8 cellular contexts compared by ENCODE assay signal in genomic region chr2:159968282-159968900, GRCh38.
DNase-seq lines count a peak whose midpoint lies in the region; ATAC-seq, FAIRE-seq and TF ChIP-seq lines count a peak whose summit lies in the region.

No MANE protein-coding gene starts in this region.

- H3K9me3 ChIP-seq in GM12878 (replicated peaks; ENCODE audit: control insufficient read depth, insufficient read depth, low read length), result no peaks in the 10 kb centered on the region

- H3K4me1 ChIP-seq in GM12878 (ENCODE audit: control insufficient read depth, insufficient read depth, low read length), result peaks cover 4% of the 10 kb centered on the region; the same call in 1 of the 2 replicates

- no peaks in the 10 kb centered on the region for H4K20me1 ChIP-seq in GM12878 (ENCODE audit: control insufficient read depth, insufficient read depth)

- in situ Hi-C loops in GM12878 (cut with MboI), result no loop called here

- CTCF ChIA-PET in GM12878 (lab: Yijun Ruan, JAX), result interaction anchor here (0.6 to 5.0 kb wide), 54 partner anchors 9 to 1214 kb away, joined by 3 to 27 read pairs (median 4); no protein-coding TSS in a partner anchor

- POLR2A ChIA-PET in GM12878 (lab: Charles Lee), result interaction anchor here (0.6 to 1.0 kb wide), 4 partner anchors 9 to 364 kb away, joined by 3 read pairs; no protein-coding TSS in a partner anchor

- BruUV-seq in GM12878 (replicated peaks; lab: Mats Ljungman, UMichigan), result no TSS peak

- no peaks in the 10 kb centered on the region for H3K79me2 ChIP-seq in GM12878 (ENCODE audit: control insufficient read depth, insufficient read depth, low read length)

- no peak overlapping the region for H3K9ac ChIP-seq in GM12878 (ENCODE audit: control insufficient read depth, insufficient read depth, low read length)

- SMC1A ChIA-PET in GM12878 (lab: Charles Lee; ENCODE audit: uncharacterized antibody, unreplicated experiment), result interaction anchor here (0.6 to 1.7 kb wide), 34 partner anchors 9 to 1066 kb away, joined by 3 to 15 read pairs (median 4); partner anchors contain the start of gene MARCHF7

- H3K4me3 ChIP-seq in GM12878, result no peak overlapping the region

- no peak overlapping the region for H2AFZ ChIP-seq in GM12878 (ENCODE audit: control insufficient read depth, low read depth, low read length)

- H3K4me2 ChIP-seq in GM12878 (ENCODE audit: control insufficient read depth, insufficient read depth), result no peak overlapping the region

- no peak overlapping the region for H3K27ac ChIP-seq in GM12878 (ENCODE audit: control insufficient read depth, insufficient read depth)

- TF ChIP-seq EP300 in GM12878 (IDR thresholded peaks at IDR 0.05; ENCODE audit: borderline replicate concordance in 1 of 2, control insufficient read depth in 1 of 2, low read depth in 2 of 2, low read length in 2 of 2), result no peak

- TF ChIP-seq CTCF in GM12878 (IDR thresholded peaks at IDR 0.05 in 2 of 3, conservative IDR thresholded peaks at IDR 0.05 in 1 of 3; ENCODE audit: control insufficient read depth in 2 of 3, extremely low read depth in 1 of 3, insufficient read depth in 1 of 3, low read depth in 3 of 3, low read length in 3 of 3), result peak; percentile 59 to 92 (median 67); a peak in 5 of 6 replicates

- TF ChIP-seq POLR2A in GM12878 (IDR thresholded peaks at IDR 0.05; ENCODE audit: low read depth, low read length), result no peak

- DNase-seq in A172 (ENCODE audit: low spot score), result peak; percentile 62
- DNase-seq in Daoy (ENCODE audit: low read depth), result peak; percentile 45
- DNase-seq in NCI-H2227 (lab: John Stamatoyannopoulos, UW; ENCODE audit: unreplicated experiment), result peak; percentile 86
- DNase-seq in GM12878 (ENCODE audit: low read depth, low spot score), result no peak
- DNase-seq in islet precursor cell, result peak; percentile 63
- peak; percentile 51 for DNase-seq in urothelium cell line (ENCODE audit: low spot score)
- no peak for DNase-seq in activated gamma-delta T cell (lab: John Stamatoyannopoulos, UW)

- WGBS in GM12878 (ENCODE audit: insufficient coverage, insufficient replicate concordance, low lambda C conversion rate, missing lambda C conversion rate), result 3% methylated on average over 2 of the region's 2 CpGs

- no peaks in the 10 kb centered on the region for H3K36me3 ChIP-seq in GM12878 (ENCODE audit: control insufficient read depth in 2 of 2, insufficient read depth in 2 of 2, low read length in 1 of 2)

- peak; percentile 41 for FAIRE-seq in GM12878 (lab: Jason Lieb, UNC)
- no peak for FAIRE-seq in urothelium cell line (lab: Jason Lieb, UNC)

- intact Hi-C loops in GM12878 (cut with micrococcal nuclease; ENCODE audit: unreplicated experiment), result loop anchor here (5.0 to 10.0 kb wide), 4 partner anchors 171 to 1066 kb away; partner anchors contain the start of genes BAZ2B and CD302

- TF ChIP-seq RAD21 in GM12878 (IDR thresholded peaks at IDR 0.05; ENCODE audit: insufficient read depth, low read depth, low read length), result peak; percentile 92

- H3K27me3 ChIP-seq in GM12878 (replicated peaks in 1 of 2; ENCODE audit: control insufficient read depth in 2 of 2, insufficient read depth in 2 of 2, low read length in 1 of 2), result no peaks in the 10 kb centered on the region

- ATAC-seq in HG02678 (IDR thresholded peaks at IDR 0.05; ENCODE audit: unreplicated experiment) (peak; percentile 49), GM12878 (peak; percentile 66)

- RAD21 ChIA-PET in GM12878 (lab: Charles Lee; ENCODE audit: unreplicated experiment), result interaction anchor here (0.6 to 2.2 kb wide), 34 partner anchors 9 to 1066 kb away, joined by 3 to 28 read pairs (median 4); partner anchors contain the start of gene MARCHF7

TF ChIP-seq in GM12878, 131 proteins besides CTCF, POLR2A, EP300 and RAD21:
- TF ChIP-seq CBFB (IDR thresholded peaks at IDR 0.05; ENCODE audit: low read depth) (peak; percentile 73; the same call in 1 of the 2 replicates), NFYA (IDR thresholded peaks at IDR 0.05; ENCODE audit: borderline replicate concordance, low read depth, low read length) (no peak), YY1 (IDR thresholded peaks at IDR 0.05; ENCODE audit: low read depth, low read length) (0 out of 2 replicates have a peak, but pooled peaks have one; percentile 40), SMC3 (IDR thresholded peaks at IDR 0.05; ENCODE audit: borderline replicate concordance, low read length) (peak; percentile 77; the same call in 1 of the 2 replicates), RUNX3 (IDR thresholded peaks at IDR 0.05; ENCODE audit: low read length) (peak; percentile 88)

Comparison
In these comparisons a context has a peak if more than half of its experiments do, and no peak if none do; other contexts are left out.
1. DNase-seq: peak in A172 (single experiment), Daoy (single experiment), NCI-H2227 (single experiment), islet precursor cell (single experiment) and urothelium cell line (single experiment); none in GM12878 (single experiment) and activated gamma-delta T cell (single experiment).